ENCODE assay signal across 1 cellular context in genomic region chr4:151204925-151205524, GRCh38.
TF ChIP-seq lines count a peak whose summit lies in the region.

No MANE protein-coding gene starts in this region.

TF ChIP-seq in HepG2, 621 proteins besides CTCF, POLR2A, EP300 and RAD21 (continued from another document):
- TF ChIP-seq ZNF687 (CRISPR knock-in tag; IDR thresholded peaks at IDR 0.05) (peak; percentile 48), SP140L (CRISPR knock-in tag; IDR thresholded peaks at IDR 0.05; ENCODE audit: borderline replicate concordance) (no peak), THAP8 (CRISPR knock-in tag; IDR thresholded peaks at IDR 0.05; ENCODE audit: borderline replicate concordance) (no peak), ZNF614 (CRISPR knock-in tag; IDR thresholded peaks at IDR 0.05; ENCODE audit: borderline replicate concordance) (peak; percentile 13; the same call in 1 of the 2 replicates), ZNF17 (CRISPR knock-in tag; IDR thresholded peaks at IDR 0.05) (no peak)
TF ChIP-seq in HepG2: peak in this region for 188.
